1 cellular context compared by ENCODE assay signal in genomic region chr2:69012310-69013122, GRCh38.
A peak's percentile ranks its signal among the peaks of the same experiment; 100 is the strongest.
TF ChIP-seq lines count a peak whose summit lies in the region.

No MANE protein-coding gene starts in this region.

TF ChIP-seq in neural cell, 6 proteins besides CTCF, POLR2A, EP300 and RAD21:
- TF ChIP-seq REST (IDR thresholded peaks at IDR 0.05; ENCODE audit: borderline replicate concordance) (no peak), EZH2 (IDR thresholded peaks at IDR 0.05; ENCODE audit: borderline replicate concordance, insufficient read depth, low read length, poor library complexity, severe bottlenecking) (no peak), TAF1 (IDR thresholded peaks at IDR 0.05; ENCODE audit: low read depth) (no peak), SMC3 (conservative IDR thresholded peaks at IDR 0.05; ENCODE audit: poor library complexity) (peak; percentile 76)
